8 cellular contexts compared by ENCODE assay signal in genomic region chr20:35342154-35342769, GRCh38. TPM values are rescaled to one million over a fixed set of nuclear protein-coding genes. Genes with fewer than 3 reads are reported as not detected.
A peak's percentile ranks its signal among the peaks of the same experiment; 100 is the strongest.
DNase-seq lines count a peak whose midpoint lies in the region; ATAC-seq, FAIRE-seq and TF ChIP-seq lines count a peak whose summit lies in the region.
"Had no signal": no experiment of that assay in that cellular context is flagged by ENCODE, and none has a peak within 500 bp of the region (broad histone marks: within the 10 kb centered on the region; RNA-seq: fewer than 3 reads in every experiment).

No MANE protein-coding gene starts in this region.

- TF ChIP-seq EP300 in H1 (IDR thresholded peaks at IDR 0.05; ENCODE audit: borderline replicate concordance in 1 of 2, low read depth in 2 of 2, low read length in 2 of 2), result no peak

- no peak overlapping the region for H3K14ac ChIP-seq in H1 (ENCODE audit: insufficient read length)
- no peak overlapping the region for H3K14ac ChIP-seq in neuronal stem cell (ENCODE audit: low read length)

- peaks cover 4% of the 10 kb centered on the region for H3K4me1 Mint-ChIP-seq in neural progenitor cell
- no peaks in the 10 kb centered on the region for H3K4me1 Mint-ChIP-seq in natural killer cell treated with Interleukin-12 subunit alpha and Interleukin-12 subunit beta and Interleukin-15 and Interleukin-18, amount 100 ng/mL, for 72 hours (ENCODE audit: low read depth in 2 of 2)

- DNase-seq in GM12891 (ENCODE audit: insufficient read length, low spot score) (no peak), MM.1S (no peak), H1 (ENCODE audit: low read depth in 1 of 2, low spot score in 2 of 2) (no peak), neural progenitor cell (ENCODE audit: low spot score) (peak; percentile 27), neuronal stem cell (ENCODE audit: low spot score) (no peak)
- no peak for DNase-seq in natural killer cell treated with Interleukin-12 subunit alpha and Interleukin-12 subunit beta and Interleukin-15 and Interleukin-18, amount 100 ng/mL, for 72 hours (ENCODE audit: low spot score)
- DNase-seq: pancreas had no signal

- H4K8ac ChIP-seq in H1 (ENCODE audit: extremely low read depth, insufficient read depth, low read length) (no peak overlapping the region), neuronal stem cell (ENCODE audit: low read depth, low read length) (no peak overlapping the region)

- no peaks in the 10 kb centered on the region for H3K27me3 ChIP-seq in MM.1S (replicated peaks; ENCODE audit: insufficient read depth, low read length)
- no peaks in the 10 kb centered on the region for H3K27me3 ChIP-seq in H1 (replicated peaks in 1 of 4; ENCODE audit: control insufficient read depth in 3 of 4, extremely low read depth in 1 of 4, insufficient read depth in 3 of 4, low read length in 3 of 4)
- H3K27me3 ChIP-seq in neural progenitor cell, result no peaks in the 10 kb centered on the region
- H3K27me3 ChIP-seq in neuronal stem cell (ENCODE audit: control insufficient read depth in 3 of 3, insufficient read depth in 3 of 3, low read depth in 1 of 3, low read length in 3 of 3), result no peaks in the 10 kb centered on the region
- H3K27me3 ChIP-seq: pancreas had no signal

- H3K79me1 ChIP-seq in H1 (ENCODE audit: low read depth, low read length), result no peaks in the 10 kb centered on the region
- no peaks in the 10 kb centered on the region for H3K79me1 ChIP-seq in neuronal stem cell (ENCODE audit: low read depth, low read length)

- WGBS in H1 (ENCODE audit: extremely low coverage in 1 of 2, insufficient coverage in 1 of 2, insufficient read length in 1 of 2, insufficient replicate concordance in 2 of 2, low coverage in 1 of 2, low lambda C conversion rate in 2 of 2, missing lambda C conversion rate in 1 of 2), 2 experiments, result 79% methylated on average over 6 of the region's 6 CpGs; no CpG with 5 or more reads in 1 of the 2 experiments
- WGBS in neuronal stem cell (ENCODE audit: extremely low coverage in 2 of 2, insufficient read length in 2 of 2, insufficient replicate concordance in 1 of 2), 2 donors, result no CpG with 5 or more reads among the region's 6 CpGs

- CTCF ChIA-PET in H1 (lab: Charles Lee; ENCODE audit: partially characterized antibody), result interaction anchor here (0.8 to 3.6 kb wide), 26 partner anchors 8 to 113 kb away, joined by 3 to 32 read pairs (median 4); partner anchors contain the start of genes CEP250 and GDF5

- H2AFZ ChIP-seq in MM.1S (ENCODE audit: low read length), result no peak overlapping the region
- H2AFZ ChIP-seq in H1 (ENCODE audit: low read length), result no peak overlapping the region
- H2AFZ ChIP-seq in neural progenitor cell (replicated peaks), result no peak overlapping the region
- no peak overlapping the region for H2AFZ ChIP-seq in neuronal stem cell (ENCODE audit: low read length)

- H3K4ac ChIP-seq in H1 (replicated peaks; ENCODE audit: insufficient read length, low read depth, low read length) (no peak overlapping the region), neuronal stem cell (ENCODE audit: low read length) (no peak overlapping the region)

- H2BK15ac ChIP-seq in H1 (ENCODE audit: low read length) (no peak overlapping the region), neuronal stem cell (ENCODE audit: low read length) (no peak overlapping the region)

- H3K79me2 ChIP-seq in MM.1S (ENCODE audit: low read length), result no peaks in the 10 kb centered on the region
- no peaks in the 10 kb centered on the region for H3K79me2 ChIP-seq in H1 (ENCODE audit: control insufficient read depth in 1 of 2, insufficient read depth in 2 of 2, low read length in 2 of 2)
- H3K79me2 ChIP-seq in neural progenitor cell (ENCODE audit: low read depth), result no peaks in the 10 kb centered on the region

- H3K23me2 ChIP-seq in H1 (ENCODE audit: low read depth, low read length), result no peaks in the 10 kb centered on the region

- H2BK120ac ChIP-seq in H1 (replicated peaks; ENCODE audit: low read depth, low read length) (no peak overlapping the region), neuronal stem cell (ENCODE audit: low read depth, low read length) (no peak overlapping the region)

- H4K20me1 ChIP-seq in MM.1S (ENCODE audit: insufficient read depth, low read length) (no peaks in the 10 kb centered on the region), H1 (replicated peaks in 1 of 2; ENCODE audit: control insufficient read depth in 1 of 2, insufficient read depth in 2 of 2, low read length in 2 of 2) (no peaks in the 10 kb centered on the region), neural progenitor cell (ENCODE audit: low read depth) (no peaks in the 10 kb centered on the region)

- H3K9me3 ChIP-seq in MM.1S (replicated peaks; ENCODE audit: insufficient read depth, low read length) (no peaks in the 10 kb centered on the region), H1 (ENCODE audit: insufficient read depth in 2 of 2, low read depth in 1 of 2, low read length in 1 of 2) (no peaks in the 10 kb centered on the region), neural progenitor cell (ENCODE audit: low read depth) (no peaks in the 10 kb centered on the region), neuronal stem cell (replicated peaks in 1 of 2; ENCODE audit: control insufficient read depth in 2 of 2, insufficient read depth in 1 of 2, low read depth in 1 of 2, low read length in 2 of 2) (no peaks in the 10 kb centered on the region)
- H3K9me3 ChIP-seq: pancreas had no signal

- peak; percentile 18; the same call in 1 of the 2 replicates for TF ChIP-seq CTCF in MM.1S (IDR thresholded peaks at IDR 0.05; ENCODE audit: low read length)
- peak; percentile 45 to 52 (median 47) for TF ChIP-seq CTCF in H1 (IDR thresholded peaks at IDR 0.05; ENCODE audit: control extremely low read depth in 1 of 3, insufficient read depth in 1 of 3, low read depth in 1 of 3, low read length in 3 of 3)
- TF ChIP-seq CTCF in neural progenitor cell (IDR thresholded peaks at IDR 0.05), result peak; percentile 40

- no peak overlapping the region for H3K27ac Mint-ChIP-seq in neural progenitor cell
- H3K27ac Mint-ChIP-seq in natural killer cell treated with Interleukin-12 subunit alpha and Interleukin-12 subunit beta and Interleukin-15 and Interleukin-18, amount 100 ng/mL, for 72 hours, result no peak overlapping the region

- no peaks in the 10 kb centered on the region for H3K4me1 ChIP-seq in MM.1S (ENCODE audit: low read length)
- H3K4me1 ChIP-seq in H1 (replicated peaks in 1 of 4; ENCODE audit: control insufficient read depth in 3 of 4, insufficient read depth in 4 of 4, low read length in 3 of 4), result no peaks in the 10 kb centered on the region
- no peaks in the 10 kb centered on the region for H3K4me1 ChIP-seq in neural progenitor cell
- H3K4me1 ChIP-seq in neuronal stem cell (ENCODE audit: control insufficient read depth in 2 of 2, insufficient read depth in 1 of 2, low read depth in 1 of 2, low read length in 2 of 2), result no peaks in the 10 kb centered on the region
- H3K4me1 ChIP-seq: pancreas had no signal

- ATAC-seq in natural killer cell treated with Interleukin-12 subunit alpha and Interleukin-12 subunit beta and Interleukin-15 and Interleukin-18, amount 100 ng/mL, for 72 hours, result no peak
- no peak for ATAC-seq in HG03442 (IDR thresholded peaks at IDR 0.05; ENCODE audit: unreplicated experiment)
- ATAC-seq: pancreas had no signal

- H3K27ac ChIP-seq in MM.1S (ENCODE audit: low read length) (no peak overlapping the region), H1 (ENCODE audit: low read depth, low read length) (no peak overlapping the region), neural progenitor cell (no peak overlapping the region), neuronal stem cell (replicated peaks; ENCODE audit: low read length) (no peak overlapping the region)
- H3K27ac ChIP-seq: pancreas had no signal

- no peak overlapping the region for H3K4me3 Mint-ChIP-seq in neural progenitor cell
- no peak overlapping the region for H3K4me3 Mint-ChIP-seq in natural killer cell treated with Interleukin-12 subunit alpha and Interleukin-12 subunit beta and Interleukin-15 and Interleukin-18, amount 100 ng/mL, for 72 hours

- H3K36me3 ChIP-seq in MM.1S (replicated peaks; ENCODE audit: insufficient read depth, low read length), result no peaks in the 10 kb centered on the region
- H3K36me3 ChIP-seq in H1 (ENCODE audit: control insufficient read depth in 2 of 4, insufficient read depth in 4 of 4, low read length in 3 of 4), result peaks cover 3 to 26% (median 11%) of the 10 kb centered on the region in 4 experiments; a peak in 5 of 8 replicates
- H3K36me3 ChIP-seq in neural progenitor cell, result no peaks in the 10 kb centered on the region
- H3K36me3 ChIP-seq in neuronal stem cell (replicated peaks in 1 of 2; ENCODE audit: control insufficient read depth in 2 of 2, insufficient read depth in 2 of 2, low read length in 2 of 2), result peaks cover 6 to 12% of the 10 kb centered on the region in 2 donors

- H3K56ac ChIP-seq in H1 (replicated peaks; ENCODE audit: insufficient read length, low read depth, low read length), result no peak overlapping the region

- no peaks in the 10 kb centered on the region for H3K9me3 Mint-ChIP-seq in neural progenitor cell
- peaks cover 4% of the 10 kb centered on the region for H3K9me3 Mint-ChIP-seq in natural killer cell treated with Interleukin-12 subunit alpha and Interleukin-12 subunit beta and Interleukin-15 and Interleukin-18, amount 100 ng/mL, for 72 hours

- H3K18ac ChIP-seq in H1 (ENCODE audit: extremely low read depth, low read length), result no peak overlapping the region
- no peak overlapping the region for H3K18ac ChIP-seq in neuronal stem cell (ENCODE audit: low read length)

- peaks cover 2% of the 10 kb centered on the region for H3K27me3 Mint-ChIP-seq in neural progenitor cell (ENCODE audit: insufficient read depth, low read depth)
- no peaks in the 10 kb centered on the region for H3K27me3 Mint-ChIP-seq in natural killer cell treated with Interleukin-12 subunit alpha and Interleukin-12 subunit beta and Interleukin-15 and Interleukin-18, amount 100 ng/mL, for 72 hours

- no peak overlapping the region for H3K4me3 ChIP-seq in MM.1S (ENCODE audit: low read length)
- H3K4me3 ChIP-seq in H1 (ENCODE audit: extremely low read depth in 1 of 4, insufficient read depth in 2 of 4, low read depth in 3 of 4, low read length in 4 of 4), result no peak overlapping the region
- H3K4me3 ChIP-seq in neural progenitor cell, result no peak overlapping the region
- H3K4me3 ChIP-seq in neuronal stem cell (ENCODE audit: low read length in 2 of 2), result no peak overlapping the region
- H3K4me3 ChIP-seq: pancreas had no signal

- H4K5ac ChIP-seq in H1 (ENCODE audit: insufficient read length, low read depth, low read length), result no peak overlapping the region

- H4K91ac ChIP-seq in H1 (replicated peaks; ENCODE audit: insufficient read length, low read length), result no peak overlapping the region
- no peak overlapping the region for H4K91ac ChIP-seq in neuronal stem cell (ENCODE audit: low read depth, low read length, poor library complexity)

- peak; percentile 56 to 64 for TF ChIP-seq RAD21 in H1 (IDR thresholded peaks at IDR 0.05 in 1 of 2, conservative IDR thresholded peaks at IDR 0.05 in 1 of 2; ENCODE audit: low read depth in 2 of 2, low read length in 2 of 2)

- H3F3A ChIP-seq in MM.1S (ENCODE audit: insufficient read depth, low read length) (no peaks in the 10 kb centered on the region), neural progenitor cell (ENCODE audit: low read depth) (no peaks in the 10 kb centered on the region)

- H2AK5ac ChIP-seq in H1 (ENCODE audit: low read depth, low read length) (no peak overlapping the region), neuronal stem cell (ENCODE audit: low read depth, low read length) (no peak overlapping the region)

- no peak overlapping the region for H2BK5ac ChIP-seq in H1 (ENCODE audit: low read depth, low read length)
- H2BK5ac ChIP-seq in neuronal stem cell (ENCODE audit: low read length), result no peak overlapping the region

- H2BK20ac ChIP-seq in H1 (ENCODE audit: low read length), result no peak overlapping the region

- H3K9ac ChIP-seq in MM.1S (ENCODE audit: low read length), result no peak overlapping the region
- no peak overlapping the region for H3K9ac ChIP-seq in H1 (replicated peaks in 1 of 4; ENCODE audit: extremely low read depth in 1 of 4, low read depth in 3 of 4, low read length in 3 of 4)
- H3K9ac ChIP-seq in neural progenitor cell, result no peak overlapping the region
- no peak overlapping the region for H3K9ac ChIP-seq in neuronal stem cell (ENCODE audit: low read depth, low read length, poor library complexity)

- TF ChIP-seq POLR2A in GM12891 (IDR thresholded peaks at IDR 0.05; ENCODE audit: low read depth, low read length) (no peak), H1 (IDR thresholded peaks at IDR 0.05; ENCODE audit: control extremely low read depth in 1 of 2, low read depth in 2 of 2, low read length in 2 of 2) (no peak)

- H2BK12ac ChIP-seq in H1 (ENCODE audit: low read depth, low read length) (no peak overlapping the region), neuronal stem cell (ENCODE audit: low read length) (no peak overlapping the region)

- no peaks in the 10 kb centered on the region for H3K9me2 ChIP-seq in MM.1S (replicated peaks; ENCODE audit: insufficient read depth, low read length)

- H3K23ac ChIP-seq in H1 (ENCODE audit: insufficient read length) (no peak overlapping the region), neuronal stem cell (ENCODE audit: low read depth, low read length, poor library complexity) (no peak overlapping the region)

- FAIRE-seq in GM12891 (lab: Jason Lieb, UNC), result no peak
- FAIRE-seq in H1 (lab: Jason Lieb, UNC), result no peak
- FAIRE-seq: pancreas had no signal

- peaks cover 15% of the 10 kb centered on the region for H3K36me3 Mint-ChIP-seq in neural progenitor cell
- peaks cover 15% of the 10 kb centered on the region for H3K36me3 Mint-ChIP-seq in natural killer cell treated with Interleukin-12 subunit alpha and Interleukin-12 subunit beta and Interleukin-15 and Interleukin-18, amount 100 ng/mL, for 72 hours

- POLR2A ChIA-PET in H1 (lab: Charles Lee; ENCODE audit: partially characterized antibody), result interaction anchor here (0.9 to 1.4 kb wide), 7 partner anchors 8 to 113 kb away, joined by 3 to 6 read pairs (median 3); partner anchors contain the start of gene CEP250

- H3K4me2 ChIP-seq in MM.1S (ENCODE audit: low read depth, low read length) (no peak overlapping the region), H1 (ENCODE audit: insufficient read depth in 1 of 2, low read depth in 2 of 2, low read length in 2 of 2) (no peak overlapping the region), neural progenitor cell (no peak overlapping the region), neuronal stem cell (ENCODE audit: insufficient read depth, low read length, poor library complexity, severe bottlenecking) (no peak overlapping the region)

RNA-seq across cellular contexts. Expression of gene FAM83C, which starts 50.0 kb away (rescaled TPM):
- 0.06 TPM for polyA plus RNA-seq in GM12891 (2012; ENCODE audit: low read depth, missing spikeins)
- total RNA-seq in H1 (2021; fragmentation: NEBNext Ultra II Directional; extraction: Animal tissue kit (Norgen Biotek cat#: 25700)), result not detected in 2 replicates
- not detected in 2 replicates for polyA plus RNA-seq in H1 (2011; rRNA removed)
- 0.03 TPM for polyA plus RNA-seq in H1 (2011; cell fraction: cytosol; rRNA removed)
- not detected for polyA plus RNA-seq in H1 (2011; cell fraction: nucleus; rRNA removed)
- polyA plus RNA-seq in H1 (2012, experiment 1 of 2), result 0.05 TPM in 2 of 4 replicates, not detected in the others
- not detected for polyA plus RNA-seq in H1 (2012, experiment 2 of 2)
- 0.02 TPM for polyA plus RNA-seq in H1 (2013, experiment 1 of 2)
- 0.02 TPM for polyA plus RNA-seq in H1 (2013, experiment 2 of 2)
- polyA minus RNA-seq in H1 (2011; rRNA and poly(A)+ RNA removed), result not detected in 2 replicates
- not detected for polyA minus RNA-seq in H1 (2011; cell fraction: cytosol; rRNA and poly(A)+ RNA removed)
- polyA minus RNA-seq in H1 (2011; cell fraction: nucleus; rRNA and poly(A)+ RNA removed), result not detected
- total RNA-seq in neural progenitor cell (ENCODE audit: low replicate concordance), result not detected in 2 replicates
- total RNA-seq in natural killer cell treated with Interleukin-12 subunit alpha and Interleukin-12 subunit beta and Interleukin-15 and Interleukin-18, amount 100 ng/mL, for 72 hours, result under 1 TPM in 1 of 2 donors, not detected in 1; 0.10 TPM
- not detected for polyA plus RNA-seq in neuronal stem cell (2013, experiment 1 of 2)
- not detected for polyA plus RNA-seq in neuronal stem cell (2013, experiment 2 of 2)
- total RNA-seq: pancreas had no signal
- polyA plus RNA-seq: pancreas had no signal

RNA-seq across cellular contexts. Expression of gene EIF6, which starts 57.7 kb away (rescaled TPM):
- polyA plus RNA-seq in GM12891 (2012; ENCODE audit: low read depth, missing spikeins), result 88.4 TPM
- 183 and 184 TPM in 2 replicates for total RNA-seq in H1 (2021; fragmentation: NEBNext Ultra II Directional; extraction: Animal tissue kit (Norgen Biotek cat#: 25700))
- polyA plus RNA-seq in H1 (2011; rRNA removed), result 319 and 374 TPM in 2 replicates
- polyA plus RNA-seq in H1 (2011; cell fraction: cytosol; rRNA removed), result 267 TPM
- polyA plus RNA-seq in H1 (2011; cell fraction: nucleus; rRNA removed), result 359 TPM
- 166 to 215 TPM (median 195 TPM) in 4 replicates for polyA plus RNA-seq in H1 (2012, experiment 1 of 2)
- polyA plus RNA-seq in H1 (2012, experiment 2 of 2), result 307 TPM
- polyA plus RNA-seq in H1 (2013, experiment 1 of 2), result 104 TPM
- 109 TPM for polyA plus RNA-seq in H1 (2013, experiment 2 of 2)
- polyA minus RNA-seq in H1 (2011; rRNA and poly(A)+ RNA removed), result 168 and 184 TPM in 2 replicates
- 74.5 TPM for polyA minus RNA-seq in H1 (2011; cell fraction: cytosol; rRNA and poly(A)+ RNA removed)
- 56.0 TPM for polyA minus RNA-seq in H1 (2011; cell fraction: nucleus; rRNA and poly(A)+ RNA removed)
- 47.5 and 71.4 TPM in 2 replicates for total RNA-seq in neural progenitor cell (ENCODE audit: low replicate concordance)
- total RNA-seq in natural killer cell treated with Interleukin-12 subunit alpha and Interleukin-12 subunit beta and Interleukin-15 and Interleukin-18, amount 100 ng/mL, for 72 hours, result 100 to 1,000 TPM; 154 to 233 TPM
- 62.1 TPM for polyA plus RNA-seq in neuronal stem cell (2013, experiment 1 of 2)
- 63.4 TPM for polyA plus RNA-seq in neuronal stem cell (2013, experiment 2 of 2)
